In genomic region chr5:88708021-88708420, GRCh38 we compare ENCODE assay signal across 3 cellular contexts.
TF ChIP-seq lines count a peak whose summit lies in the region.

No MANE protein-coding gene starts in this region.

TF ChIP-seq in liver, 16 proteins besides CTCF, POLR2A, EP300 and RAD21:
- TF ChIP-seq HNF4A (conservative IDR thresholded peaks at IDR 0.05) (peak; percentile 8 to 52), TAF1 (conservative IDR thresholded peaks at IDR 0.05) (no peak), RXRA (IDR thresholded peaks at IDR 0.05) (peak in 1 of 2 donors; percentile 57), HNF4G (IDR thresholded peaks at IDR 0.05) (no peak)

TF ChIP-seq in HepG2, 621 proteins besides CTCF, POLR2A, EP300 and RAD21:
- TF ChIP-seq PPARG (CRISPR knock-in tag; conservative IDR thresholded peaks at IDR 0.05): no peak

TF ChIP-seq in H1, 55 proteins besides CTCF, POLR2A, EP300 and RAD21:
- TF ChIP-seq CEBPB (IDR thresholded peaks at IDR 0.05; ENCODE audit: low read depth, low read length) (no peak), MAX (IDR thresholded peaks at IDR 0.05) (no peak), CBX8 (IDR thresholded peaks at IDR 0.05; ENCODE audit: borderline replicate concordance, low read depth, low read length) (no peak), CHD7 (IDR thresholded peaks at IDR 0.05; ENCODE audit: insufficient replicate concordance, low read length) (no peak), SAP30 (IDR thresholded peaks at IDR 0.05; ENCODE audit: insufficient read depth, insufficient replicate concordance, low read length) (no peak), NANOG (IDR thresholded peaks at IDR 0.05; ENCODE audit: insufficient read depth, low read depth, low read length, poor library complexity, severe bottlenecking) (no peak), POLR2AphosphoS5 (IDR thresholded peaks at IDR 0.05; ENCODE audit: low read depth, low read length) (no peak), CBX5 (IDR thresholded peaks at IDR 0.05; ENCODE audit: low read depth, low read length) (no peak), HDAC6 (IDR thresholded peaks at IDR 0.05; ENCODE audit: low read depth, low read length) (no peak), CHD2 (IDR thresholded peaks at IDR 0.05; ENCODE audit: low read length) (no peak), ASH2L (IDR thresholded peaks at IDR 0.05; ENCODE audit: low read length) (no peak), TCF12 (IDR thresholded peaks at IDR 0.05; ENCODE audit: low read depth, low read length) (no peak), EGR1 (IDR thresholded peaks at IDR 0.05; ENCODE audit: borderline replicate concordance, low read depth, low read length) (no peak), HDAC2 (IDR thresholded peaks at IDR 0.05; ENCODE audit: borderline replicate concordance in 1 of 2, low read depth in 2 of 2, low read length in 2 of 2) (no peak), USF2 (IDR thresholded peaks at IDR 0.05; ENCODE audit: low read length) (no peak), SP1 (IDR thresholded peaks at IDR 0.05; ENCODE audit: low read depth, low read length) (no peak), ZNF274 (IDR thresholded peaks at IDR 0.05; ENCODE audit: borderline replicate concordance, extremely low read depth, low read length) (no peak), YY1 (IDR thresholded peaks at IDR 0.05; ENCODE audit: low read depth, low read length) (no peak)
